ENCODE assay signal across 19 cellular contexts in the genomic region with DNA sequence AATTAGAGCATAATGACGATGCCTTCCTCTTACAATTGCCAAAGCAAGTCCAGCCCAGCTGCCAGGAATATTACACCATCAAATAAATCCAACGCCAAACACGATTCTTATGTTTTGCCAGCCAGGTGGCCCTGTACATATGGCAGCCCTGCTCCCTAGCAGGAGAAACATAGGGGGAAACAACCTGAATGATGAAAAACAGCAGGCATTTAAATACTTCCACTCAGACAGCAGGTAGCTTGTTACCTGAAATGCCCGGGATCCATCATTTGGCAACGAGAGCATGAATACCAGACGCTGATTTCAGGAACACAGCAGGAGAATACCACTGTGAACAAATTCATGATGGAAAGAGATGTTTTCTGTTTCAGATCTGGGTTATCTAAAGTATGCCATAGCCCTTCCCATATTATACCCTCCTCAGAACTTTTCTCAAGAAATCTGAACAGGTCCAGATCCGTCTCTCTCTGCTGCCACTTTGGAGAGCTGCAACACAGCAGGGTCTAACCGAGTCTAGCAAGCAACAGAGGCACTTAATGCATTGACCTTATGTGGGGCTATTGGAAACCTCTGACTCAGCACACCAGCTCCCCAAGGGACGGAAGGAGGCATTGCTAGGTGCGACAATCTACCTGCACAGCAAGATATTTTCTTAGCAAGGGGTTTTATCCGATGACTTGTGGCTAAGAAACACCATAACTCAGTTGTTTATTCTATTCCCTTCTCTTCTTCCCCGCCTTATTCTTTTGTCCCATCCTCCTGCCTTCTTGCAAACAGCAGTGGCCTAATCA.
A peak's percentile ranks its signal among the peaks of the same experiment; 100 is the strongest.
DNase-seq lines count a peak whose midpoint lies in the region; ATAC-seq and TF ChIP-seq lines count a peak whose summit lies in the region.
"Had no signal": no experiment of that assay in that cellular context is flagged by ENCODE, and none has a peak within 500 bp of the region (broad histone marks: within the 10 kb centered on the region; RNA-seq: fewer than 3 reads in every experiment).

No MANE protein-coding gene starts in this region.

- no peaks in the 10 kb centered on the region for H3K36me3 ChIP-seq in endodermal cell (ENCODE audit: control insufficient read depth, insufficient read depth, low read length)
- H3K36me3 ChIP-seq: BLaER1, esophagus muscularis mucosa, Peyer's patch, spleen had no signal

- no peaks in the 10 kb centered on the region for H3K27me3 ChIP-seq in endodermal cell (ENCODE audit: control insufficient read depth, insufficient read depth, low read length, poor library complexity, severe bottlenecking)
- H3K27me3 ChIP-seq: BLaER1, Peyer's patch had no signal

- H3K36me3 Mint-ChIP-seq in endodermal cell (ENCODE audit: low read depth) (no peaks in the 10 kb centered on the region), progenitor cell of endocrine pancreas (ENCODE audit: insufficient read depth) (no peaks in the 10 kb centered on the region)
- no peaks in the 10 kb centered on the region for H3K36me3 Mint-ChIP-seq in activated T-cell treated with anti-CD3 and anti-CD28 coated beads, Interleukin-2, amount 50 U/mL, for 4 hours (ENCODE audit: insufficient read depth)

- TF ChIP-seq CTCF in endodermal cell (conservative IDR thresholded peaks at IDR 0.05) (peak; percentile 78), progenitor cell of endocrine pancreas (IDR thresholded peaks at IDR 0.05; ENCODE audit: unreplicated experiment) (peak; percentile 61)

- H3K9me3 Mint-ChIP-seq in endodermal cell: peaks cover 7% of the 10 kb centered on the region
- peaks cover 8% of the 10 kb centered on the region for H3K9me3 Mint-ChIP-seq in progenitor cell of endocrine pancreas (ENCODE audit: low read depth)
- no peaks in the 10 kb centered on the region for H3K9me3 Mint-ChIP-seq in activated T-cell treated with anti-CD3 and anti-CD28 coated beads, Interleukin-2, amount 50 U/mL, for 4 hours
- H3K9me3 Mint-ChIP-seq: activated naive CD4-positive, alpha-beta T cell treated with anti-CD3 and anti-CD28 coated beads for 36 hours had no signal

- H3K4me3 ChIP-seq in endodermal cell (ENCODE audit: low read length): no peak overlapping the region
- H3K4me3 ChIP-seq: BLaER1, esophagus muscularis mucosa, Peyer's patch, spleen had no signal

- H3K27me3 Mint-ChIP-seq in endodermal cell (ENCODE audit: insufficient read depth): peaks cover 2% of the 10 kb centered on the region
- peaks cover 7% of the 10 kb centered on the region for H3K27me3 Mint-ChIP-seq in progenitor cell of endocrine pancreas
- H3K27me3 Mint-ChIP-seq in activated T-cell treated with anti-CD3 and anti-CD28 coated beads, Interleukin-2, amount 50 U/mL, for 4 hours (ENCODE audit: low read depth): peaks cover 11% of the 10 kb centered on the region

- WGBS in endodermal cell (ENCODE audit: insufficient coverage in 1 of 2, insufficient read length in 1 of 2), 2 experiments: 71 to 76% methylated on average over 9 to 12 of the region's 12 CpGs

- H3K27ac Mint-ChIP-seq in endodermal cell (no peak overlapping the region), progenitor cell of endocrine pancreas (no peak overlapping the region)
- H3K27ac Mint-ChIP-seq: activated naive CD4-positive, alpha-beta T cell treated with anti-CD3 and anti-CD28 coated beads for 36 hours had no signal

- ATAC-seq in activated T-cell treated with anti-CD3 and anti-CD28 coated beads, Interleukin-2, amount 50 U/mL, for 4 hours: no peak
- no peak for ATAC-seq in GM19035 (IDR thresholded peaks at IDR 0.05; ENCODE audit: unreplicated experiment)

- H3K4me1 ChIP-seq in endodermal cell (ENCODE audit: control insufficient read depth, insufficient read depth, low read length): peaks cover 3% of the 10 kb centered on the region
- H3K4me1 ChIP-seq: BLaER1, esophagus muscularis mucosa, Peyer's patch, spleen had no signal

- DNase-seq in NCI-H2171 treated with DMSO at 0.1 percent for 48 hours (lab: John Stamatoyannopoulos, UW) (peak; percentile 37), NCI-H2171 (lab: John Stamatoyannopoulos, UW) (no peak), NCI-H1694 treated with DMSO at 0.1 percent for 48 hours (lab: John Stamatoyannopoulos, UW) (peak; percentile 27), endodermal cell (peak; percentile 84), progenitor cell of endocrine pancreas (ENCODE audit: low spot score, unreplicated experiment) (no peak), HUDEP-2 (lab: John Stamatoyannopoulos, UW; ENCODE audit: unreplicated experiment in 76 of 76) (no peak)
- DNase-seq in activated T-cell treated with anti-CD3 and anti-CD28 coated beads, Interleukin-2, amount 50 U/mL, for 4 hours: no peak
- DNase-seq: activated CD4-positive, alpha-beta T cell treated with anti-CD3 and anti-CD28 coated beads, Interleukin-2, amount 50 U/mL, for 48 hours; activated naive CD4-positive, alpha-beta T cell treated with anti-CD3 and anti-CD28 coated beads for 36 hours; aorta; central memory CD4-positive, alpha-beta T cell; GF-D8; MM.1S; Peyer's patch; spleen; stimulated activated CD4-positive, alpha-beta T cell treated with anti-CD3 and anti-CD28 coated beads, Interleukin-4, amount 100 ng/mL, for 4 hours had no signal

- H3K4me1 Mint-ChIP-seq in endodermal cell: peaks cover 24% of the 10 kb centered on the region
- peaks cover 5% of the 10 kb centered on the region for H3K4me1 Mint-ChIP-seq in progenitor cell of endocrine pancreas (ENCODE audit: low read depth)
- no peaks in the 10 kb centered on the region for H3K4me1 Mint-ChIP-seq in activated T-cell treated with anti-CD3 and anti-CD28 coated beads, Interleukin-2, amount 50 U/mL, for 4 hours (ENCODE audit: low read depth)

- no peaks in the 10 kb centered on the region for H3K9me3 ChIP-seq in endodermal cell (ENCODE audit: control insufficient read depth, low read length)
- H3K9me3 ChIP-seq: BLaER1, esophagus muscularis mucosa, Peyer's patch, spleen had no signal

- H3K9ac ChIP-seq in endodermal cell (ENCODE audit: extremely low read depth, low read length, poor library complexity, severe bottlenecking): no peak overlapping the region
- H3K9ac ChIP-seq: BLaER1 had no signal

- H3K4me3 Mint-ChIP-seq in endodermal cell: no peak overlapping the region
- no peak overlapping the region for H3K4me3 Mint-ChIP-seq in progenitor cell of endocrine pancreas (ENCODE audit: low read depth)
- H3K4me3 Mint-ChIP-seq in activated T-cell treated with anti-CD3 and anti-CD28 coated beads, Interleukin-2, amount 50 U/mL, for 4 hours: no peak overlapping the region
- H3K4me3 Mint-ChIP-seq: activated naive CD4-positive, alpha-beta T cell treated with anti-CD3 and anti-CD28 coated beads for 36 hours had no signal

- no peak overlapping the region for H3K27ac ChIP-seq in endodermal cell (ENCODE audit: low read depth, low read length)
- H3K27ac ChIP-seq: BLaER1, esophagus muscularis mucosa, Peyer's patch, spleen had no signal

Comparison
In these comparisons a context has a peak if more than half of its experiments do, and no peak if none do; other contexts are left out.
1. DNase-seq: peak in NCI-H2171 treated with DMSO at 0.1 percent for 48 hours (single experiment), NCI-H1694 treated with DMSO at 0.1 percent for 48 hours (single experiment) and endodermal cell (single experiment); none in NCI-H2171 (single experiment), progenitor cell of endocrine pancreas (single experiment), HUDEP-2 (0 of 76) and activated T-cell treated with anti-CD3 and anti-CD28 coated beads, Interleukin-2, amount 50 U/mL, for 4 hours (single experiment).